Comparison of ENCODE assay signal across 25 cellular contexts in genomic region chrX:44896566-44897186, GRCh38. TPM values are rescaled to one million over a fixed set of nuclear protein-coding genes. Genes with fewer than 3 reads are reported as not detected.
"Had no signal": no experiment of that assay in that cellular context is flagged by ENCODE, and none has a peak within 500 bp of the region (broad histone marks: within the 10 kb centered on the region; RNA-seq: fewer than 3 reads in every experiment).

No MANE protein-coding gene starts in this region.

- H3K4me3 ChIP-seq: ascending aorta had no signal

- H3K27me3 ChIP-seq: ascending aorta had no signal

- H3K27me3 Mint-ChIP-seq: activated CD4-positive, alpha-beta memory T cell treated with anti-CD3 and anti-CD28 coated beads for 36 hours; activated CD4-positive, alpha-beta T cell treated with anti-CD3 and anti-CD28 coated beads, Interleukin-2, amount 10 ng/mL, durations not matched to agents 24 days and 14 days; brain; central memory CD8-positive, alpha-beta T cell had no signal

- H3K27ac ChIP-seq: ascending aorta had no signal

- H3K27ac Mint-ChIP-seq: activated CD4-positive, alpha-beta memory T cell treated with anti-CD3 and anti-CD28 coated beads for 36 hours; activated CD4-positive, alpha-beta T cell treated with anti-CD3 and anti-CD28 coated beads, Interleukin-2, amount 10 ng/mL, durations not matched to agents 24 days and 14 days; activated T-helper 2 cell treated with anti-CD3 and anti-CD28 coated beads, Interferon-gamma antibody, Interleukin-2, Interleukin-4, amounts not matched to agents 10 μg/mL and 5 μg/mL and 100 μg/mL, durations not matched to agents 14 hours and 24 hours and 36 hours; brain; T-helper 1 cell treated with Interleukin-12 subunit alpha and Interleukin-12 subunit beta and Interleukin-4 antibody, amounts not matched to agents 30 μg/mL and 1 μg/mL, for 36 hours; WTC11 had no signal

- H3K36me3 ChIP-seq: ascending aorta had no signal

- H3K9me3 Mint-ChIP-seq: activated CD4-positive, alpha-beta T cell treated with anti-CD3 and anti-CD28 coated beads, Interleukin-2, amount 10 ng/mL, durations not matched to agents 24 days and 14 days; central memory CD8-positive, alpha-beta T cell; WTC11 had no signal

- H3K4me3 Mint-ChIP-seq: activated CD4-positive, alpha-beta memory T cell treated with anti-CD3 and anti-CD28 coated beads for 36 hours; activated CD4-positive, alpha-beta T cell treated with anti-CD3 and anti-CD28 coated beads, Interleukin-2, amount 10 ng/mL, durations not matched to agents 24 days and 14 days; activated T-cell treated with anti-CD3 and anti-CD28 coated beads, Interleukin-2, amount 50 U/mL, for 72 hours; brain; central memory CD8-positive, alpha-beta T cell; T-helper 1 cell treated with Interleukin-12 subunit alpha and Interleukin-12 subunit beta and Interleukin-4 antibody, amounts not matched to agents 30 μg/mL and 1 μg/mL, for 36 hours; WTC11 had no signal

- H3K4me1 Mint-ChIP-seq: brain had no signal

- FAIRE-seq: RCC 7860 had no signal

- ATAC-seq: activated T-cell treated with anti-CD3 and anti-CD28 coated beads, Interleukin-2, amount 50 U/mL, for 72 hours; PC-3; WTC11 had no signal

- DNase-seq: activated CD4-positive, alpha-beta memory T cell treated with anti-CD3 and anti-CD28 coated beads for 36 hours; activated CD4-positive, alpha-beta T cell treated with anti-CD3 and anti-CD28 coated beads, Interleukin-2, amount 10 ng/mL, durations not matched to agents 24 days and 14 days; activated CD4-positive, CD25-positive, alpha-beta regulatory T cell treated with anti-CD3 and anti-CD28 coated beads, Interleukin-2, amount 50 U/mL, for 72 hours; activated CD8-positive, alpha-beta memory T cell treated with anti-CD3 and anti-CD28 coated beads, Interleukin-2, amount 50 U/mL, for 4 hours; activated gamma-delta T cell treated with Interleukin-2 at 50 U/mL for 16 hours; activated naive CD4-positive, alpha-beta T cell treated with anti-CD3 and anti-CD28 coated beads, Interleukin-2, amount 50 U/mL, for 16 hours; activated T-cell treated with anti-CD3 and anti-CD28 coated beads, Interleukin-2, amount 50 U/mL, for 72 hours; amniotic stem cell; MM.1S; NCI-H1105 treated with DMSO at 0.1 percent for 48 hours; NCI-H1436 treated with DMSO at 0.1 percent for 48 hours; NCI-H187; NCI-H2081; NCI-H510A treated with DMSO at 0.1 percent for 48 hours; NCI-H69; PC-3; SHP77 treated with DMSO at 0.1 percent for 48 hours had no signal

RNA-seq across cellular contexts. Expression of gene DUSP21, which starts 52.9 kb away (rescaled TPM):
- total RNA-seq: activated CD4-positive, alpha-beta memory T cell treated with anti-CD3 and anti-CD28 coated beads for 36 hours; activated CD4-positive, alpha-beta T cell treated with anti-CD3 and anti-CD28 coated beads, Interleukin-2, amount 10 ng/mL, durations not matched to agents 24 days and 14 days; activated T-cell treated with anti-CD3 and anti-CD28 coated beads, Interleukin-2, amount 50 U/mL, for 72 hours; activated T-helper 2 cell treated with anti-CD3 and anti-CD28 coated beads, Interferon-gamma antibody, Interleukin-2, Interleukin-4, amounts not matched to agents 10 μg/mL and 5 μg/mL and 100 μg/mL, durations not matched to agents 14 hours and 24 hours and 36 hours; ascending aorta; PC-3; SK-MEL-5; WTC11 had no signal
